ENCODE assay signal across 25 cellular contexts in the genomic region with DNA sequence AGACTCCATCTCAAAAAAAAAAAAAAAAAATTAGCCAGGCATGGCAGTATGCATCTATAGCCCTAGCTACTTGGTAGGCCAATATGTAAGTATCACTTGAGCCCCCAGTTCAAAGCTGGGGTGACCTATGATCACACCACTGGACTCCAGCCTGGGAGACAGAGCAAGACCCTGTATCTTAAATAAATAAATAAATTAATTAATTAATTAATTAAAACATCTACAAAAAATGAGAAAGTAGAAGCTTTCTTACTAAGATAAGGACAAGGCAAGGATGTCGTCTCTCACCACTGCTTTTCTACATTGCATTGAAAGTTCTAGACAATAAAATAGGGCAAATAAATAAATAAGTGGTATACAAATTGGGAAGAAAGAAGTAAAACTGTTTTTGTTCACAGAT.
A peak's percentile ranks its signal among the peaks of the same experiment; 100 is the strongest.
DNase-seq lines count a peak whose midpoint lies in the region; TF ChIP-seq lines count a peak whose summit lies in the region.
"Had no signal": no experiment of that assay in that cellular context is flagged by ENCODE, and none has a peak within 500 bp of the region (broad histone marks: within the 10 kb centered on the region; RNA-seq: fewer than 3 reads in every experiment).

No MANE protein-coding gene starts in this region.

- in situ Hi-C loops in GM13977 (cut with MboI; ENCODE audit: low pct_unique_long_range_greater_than_20kb, low sequenced_read_pairs, unreplicated experiment): no loop called here

- H3K27ac ChIP-seq in HEK293 (ENCODE audit: extremely low read depth, low read depth, low read length) (no peak overlapping the region), OCI-LY7 (ENCODE audit: low read depth, low read length, poor library complexity, severe bottlenecking) (no peak overlapping the region)
- H3K27ac ChIP-seq: 22Rv1; A549; BLaER1 treated with 17β-estradiol and CSF1 and Interleukin-3, amounts not matched to agents 10 nM and 100 nM had no signal

- H3K27ac Mint-ChIP-seq in T-helper 1 cell treated with Interleukin-12 subunit alpha and Interleukin-12 subunit beta and Interleukin-4 antibody, amounts not matched to agents 30 μg/mL and 1 μg/mL, for 36 hours: peak overlapping the region; percentile 53
- H3K27ac Mint-ChIP-seq in activated T-helper 2 cell treated with anti-CD3 and anti-CD28 coated beads, Interferon-gamma antibody, Interleukin-2, Interleukin-4, amounts not matched to agents 10 μg/mL and 5 μg/mL and 100 μg/mL, durations not matched to agents 14 hours and 24 hours and 36 hours: peak overlapping the region; percentile 62
- H3K27ac Mint-ChIP-seq: CD4-positive, alpha-beta memory T cell; CD4-positive, CD25-positive, alpha-beta regulatory T cell had no signal

- TF ChIP-seq CTCF in HEK293 (tag by site-specific recombination; IDR thresholded peaks at IDR 0.05): no peak
- TF ChIP-seq CTCF in OCI-LY7 (conservative IDR thresholded peaks at IDR 0.05; ENCODE audit: low read length): no peak
- TF ChIP-seq CTCF in GM13977 (IDR thresholded peaks at IDR 0.05; ENCODE audit: extremely low read depth, insufficient read depth, missing control alignments): no peak

- peaks cover 58% of the 10 kb centered on the region for H3K4me1 Mint-ChIP-seq in T-helper 1 cell treated with Interleukin-12 subunit alpha and Interleukin-12 subunit beta and Interleukin-4 antibody, amounts not matched to agents 30 μg/mL and 1 μg/mL, for 36 hours (ENCODE audit: low read depth)
- H3K4me1 Mint-ChIP-seq in activated T-helper 2 cell treated with anti-CD3 and anti-CD28 coated beads, Interferon-gamma antibody, Interleukin-2, Interleukin-4, amounts not matched to agents 10 μg/mL and 5 μg/mL and 100 μg/mL, durations not matched to agents 14 hours and 24 hours and 36 hours (ENCODE audit: low read depth): peaks cover 65% of the 10 kb centered on the region
- H3K4me1 Mint-ChIP-seq: CD8-positive, alpha-beta memory T cell had no signal

- H3K79me2 ChIP-seq in OCI-LY7 (ENCODE audit: insufficient read depth, low read depth, low read length): no peaks in the 10 kb centered on the region

- H3K9me3 ChIP-seq in HEK293 (ENCODE audit: control insufficient read depth, insufficient read depth, low read depth, low read length): no peaks in the 10 kb centered on the region
- peaks cover 25% of the 10 kb centered on the region; the same call in 1 of the 2 replicates for H3K9me3 ChIP-seq in OCI-LY7 (ENCODE audit: low read length)
- H3K9me3 ChIP-seq: A549 had no signal

- H3K4me2 ChIP-seq in OCI-LY7 (ENCODE audit: low read length): no peak overlapping the region
- H3K4me2 ChIP-seq: A549; BLaER1 treated with 17β-estradiol and CSF1 and Interleukin-3, amounts not matched to agents 10 nM and 100 nM had no signal

- H3K9me2 ChIP-seq in OCI-LY7 (ENCODE audit: insufficient read depth, low read length): no peaks in the 10 kb centered on the region

- POLR2A ChIA-PET in HEK293 (lab: Yijun Ruan, JAX) (no interaction called here), OCI-LY7 (lab: Charles Lee) (interaction anchor here (0.5 to 1.1 kb wide), 6 partner anchors 12 to 849 kb away, joined by 4 to 9 read pairs (median 5); no protein-coding TSS in a partner anchor)

- H3K4me1 ChIP-seq in HEK293 (ENCODE audit: control insufficient read depth, insufficient read depth, low read length) (no peaks in the 10 kb centered on the region), OCI-LY7 (ENCODE audit: insufficient read depth, low read length, poor library complexity, severe bottlenecking) (peaks cover 17% of the 10 kb centered on the region)
- H3K4me1 ChIP-seq: A549 had no signal

- no peak overlapping the region for H3K4me3 Mint-ChIP-seq in T-helper 1 cell treated with Interleukin-12 subunit alpha and Interleukin-12 subunit beta and Interleukin-4 antibody, amounts not matched to agents 30 μg/mL and 1 μg/mL, for 36 hours
- no peak overlapping the region for H3K4me3 Mint-ChIP-seq in activated T-helper 2 cell treated with anti-CD3 and anti-CD28 coated beads, Interferon-gamma antibody, Interleukin-2, Interleukin-4, amounts not matched to agents 10 μg/mL and 5 μg/mL and 100 μg/mL, durations not matched to agents 14 hours and 24 hours and 36 hours (ENCODE audit: low read depth)
- H3K4me3 Mint-ChIP-seq: B cell; CD14-positive monocyte; CD4-positive, alpha-beta memory T cell; CD4-positive, CD25-positive, alpha-beta regulatory T cell; CD8-positive, alpha-beta memory T cell had no signal

- H2AFZ ChIP-seq in OCI-LY7 (ENCODE audit: low read length): 0 out of 2 replicates have a peak overlapping the region, but pooled peaks have one; percentile 63

- H3K27me3 Mint-ChIP-seq in T-helper 1 cell treated with Interleukin-12 subunit alpha and Interleukin-12 subunit beta and Interleukin-4 antibody, amounts not matched to agents 30 μg/mL and 1 μg/mL, for 36 hours (ENCODE audit: low read depth): no peaks in the 10 kb centered on the region
- no peaks in the 10 kb centered on the region for H3K27me3 Mint-ChIP-seq in activated T-helper 2 cell treated with anti-CD3 and anti-CD28 coated beads, Interferon-gamma antibody, Interleukin-2, Interleukin-4, amounts not matched to agents 10 μg/mL and 5 μg/mL and 100 μg/mL, durations not matched to agents 14 hours and 24 hours and 36 hours (ENCODE audit: low read depth)
- H3K27me3 Mint-ChIP-seq: B cell; CD4-positive, alpha-beta memory T cell had no signal

- H4K20me1 ChIP-seq in OCI-LY7 (ENCODE audit: insufficient read depth, low read length): no peaks in the 10 kb centered on the region
- H4K20me1 ChIP-seq: BLaER1 treated with 17β-estradiol and CSF1 and Interleukin-3, amounts not matched to agents 10 nM and 100 nM had no signal

- DNase-seq in T-helper 1 cell: no peak
- no peak for DNase-seq in OCI-LY7 (ENCODE audit: low spot score)
- no peak for DNase-seq in activated T-helper 2 cell treated with anti-CD3 and anti-CD28 coated beads, Interferon-gamma antibody, Interleukin-2, Interleukin-4, amounts not matched to agents 10 μg/mL and 5 μg/mL and 100 μg/mL, durations not matched to agents 14 hours and 24 hours and 36 hours (ENCODE audit: low spot score)
- DNase-seq in GM13977 (ENCODE audit: low spot score): no peak
- no peak for DNase-seq in NCI-H128 (lab: John Stamatoyannopoulos, UW; ENCODE audit: unreplicated experiment)
- DNase-seq: AML-193; CD4-positive, alpha-beta memory T cell; CD4-positive, CD25-positive, alpha-beta regulatory T cell; CD8-positive, alpha-beta memory T cell; COR-L47; DMS 273 treated with DMSO at 0.1 percent for 48 hours; DMS153; DMS53; DMS79; DND-41; EL; GDM1 had no signal

- CTCF ChIA-PET in HEK293 (lab: Yijun Ruan, JAX) (no interaction called here), OCI-LY7 (lab: Charles Lee; ENCODE audit: unreplicated experiment) (no interaction called here)

- peaks cover 29% of the 10 kb centered on the region for H3K36me3 Mint-ChIP-seq in T-helper 1 cell treated with Interleukin-12 subunit alpha and Interleukin-12 subunit beta and Interleukin-4 antibody, amounts not matched to agents 30 μg/mL and 1 μg/mL, for 36 hours (ENCODE audit: low read depth)
- H3K36me3 Mint-ChIP-seq in activated T-helper 2 cell treated with anti-CD3 and anti-CD28 coated beads, Interferon-gamma antibody, Interleukin-2, Interleukin-4, amounts not matched to agents 10 μg/mL and 5 μg/mL and 100 μg/mL, durations not matched to agents 14 hours and 24 hours and 36 hours (ENCODE audit: low read depth): peaks cover 78% of the 10 kb centered on the region
- H3K36me3 Mint-ChIP-seq: CD4-positive, alpha-beta memory T cell; CD4-positive, CD25-positive, alpha-beta regulatory T cell; CD8-positive, alpha-beta memory T cell had no signal

- H3K4me3 ChIP-seq in HEK293 (ENCODE audit: low read depth, low read length) (no peak overlapping the region), OCI-LY7 (ENCODE audit: low read depth, low read length, poor library complexity, severe bottlenecking) (no peak overlapping the region)
- H3K4me3 ChIP-seq: A549; BLaER1 treated with 17β-estradiol and CSF1 and Interleukin-3, amounts not matched to agents 10 nM and 100 nM; GM12878 had no signal

- H3K9me3 Mint-ChIP-seq in T-helper 1 cell treated with Interleukin-12 subunit alpha and Interleukin-12 subunit beta and Interleukin-4 antibody, amounts not matched to agents 30 μg/mL and 1 μg/mL, for 36 hours: peaks cover 19% of the 10 kb centered on the region
- peaks cover 25% of the 10 kb centered on the region for H3K9me3 Mint-ChIP-seq in activated T-helper 2 cell treated with anti-CD3 and anti-CD28 coated beads, Interferon-gamma antibody, Interleukin-2, Interleukin-4, amounts not matched to agents 10 μg/mL and 5 μg/mL and 100 μg/mL, durations not matched to agents 14 hours and 24 hours and 36 hours
- H3K9me3 Mint-ChIP-seq: CD8-positive, alpha-beta memory T cell had no signal

- H3K36me3 ChIP-seq in HEK293 (ENCODE audit: control insufficient read depth in 2 of 2, insufficient read depth in 1 of 2, low read length in 2 of 2) (no peaks in the 10 kb centered on the region), OCI-LY7 (ENCODE audit: insufficient read depth, low read length) (peaks cover 4% of the 10 kb centered on the region; the same call in 1 of the 2 replicates)

- intact Hi-C loops in OCI-LY7 (cut with micrococcal nuclease; ENCODE audit: unreplicated experiment): no loop called here
- intact Hi-C loops in activated T-helper 2 cell treated with anti-CD3 and anti-CD28 coated beads, Interferon-gamma antibody, Interleukin-2, Interleukin-4, amounts not matched to agents 10 μg/mL and 5 μg/mL and 100 μg/mL, durations not matched to agents 14 hours and 24 hours and 36 hours (cut with micrococcal nuclease): no loop called here

- no TSS peak for BruUV-seq in OCI-LY7 (replicated peaks; lab: Mats Ljungman, UMichigan)

TF ChIP-seq in HEK293, 187 proteins besides CTCF, POLR2A, EP300 and RAD21 (continues in another document):
- peak; percentile 41; the same call in 1 of the 2 replicates for TF ChIP-seq ZBTB8A (tag by site-specific recombination; IDR thresholded peaks at IDR 0.05)
- no peak for TF ChIP-seq ZNF660 (tag by site-specific recombination; IDR thresholded peaks at IDR 0.05)
- TF ChIP-seq SCRT1 (tag by site-specific recombination; IDR thresholded peaks at IDR 0.05; ENCODE audit: borderline replicate concordance): no peak
- no peak for TF ChIP-seq OVOL3 (tag by site-specific recombination; IDR thresholded peaks at IDR 0.05)
- TF ChIP-seq ZNF701 (tag by site-specific recombination; IDR thresholded peaks at IDR 0.05): no peak
- TF ChIP-seq ZNF354C (tag by site-specific recombination; IDR thresholded peaks at IDR 0.05; ENCODE audit: borderline replicate concordance, low read depth): no peak
- TF ChIP-seq ZNF341 (tag by site-specific recombination; IDR thresholded peaks at IDR 0.05; ENCODE audit: low read depth): no peak
- peak; percentile 22 for TF ChIP-seq ZNF555 (tag by site-specific recombination; conservative IDR thresholded peaks at IDR 0.05)
- no peak for TF ChIP-seq ZNF624 (tag by site-specific recombination; IDR thresholded peaks at IDR 0.05)
- TF ChIP-seq ZNF112 (tag by site-specific recombination; IDR thresholded peaks at IDR 0.05): no peak
- TF ChIP-seq ZNF311 (tag by site-specific recombination; IDR thresholded peaks at IDR 0.05; ENCODE audit: borderline replicate concordance): no peak
- TF ChIP-seq ZNF175 (tag by site-specific recombination; IDR thresholded peaks at IDR 0.05): no peak
- no peak for TF ChIP-seq ZNF239 (tag by site-specific recombination; IDR thresholded peaks at IDR 0.05)
